In genomic region chr17:4533522-4534502, GRCh38 we compare ENCODE assay signal across 12 cellular contexts. TPM values are rescaled to one million over a fixed set of nuclear protein-coding genes. Genes with fewer than 3 reads are reported as not detected.
DNase-seq lines count a peak whose midpoint lies in the region; ATAC-seq and TF ChIP-seq lines count a peak whose summit lies in the region.
"Had no signal": no experiment of that assay in that cellular context is flagged by ENCODE, and none has a peak within 500 bp of the region (broad histone marks: within the 10 kb centered on the region; RNA-seq: fewer than 3 reads in every experiment).

No MANE protein-coding gene starts in this region.

- H3K9me3 ChIP-seq in mammary epithelial cell (replicated peaks; ENCODE audit: insufficient read depth, low read length) (no peaks in the 10 kb centered on the region), lower lobe of right lung (no peaks in the 10 kb centered on the region), upper lobe of left lung (no peaks in the 10 kb centered on the region)

- intact Hi-C loops in MCF 10A (cut with micrococcal nuclease) = no loop called here
- intact Hi-C loops in mammary epithelial cell (cut with micrococcal nuclease) = loop anchor here (2.0 kb wide), 2 partner anchors 21 to 113 kb away; partner anchors contain the start of gene MYBBP1A
- intact Hi-C loops in lower lobe of right lung (cut with DNase I) = no loop called here

- peaks cover 5% of the 10 kb centered on the region for H3K4me1 Mint-ChIP-seq in MCF 10A (ENCODE audit: insufficient read depth, unreplicated experiment)
- H3K4me1 Mint-ChIP-seq in activated naive CD8-positive, alpha-beta T cell treated with anti-CD3 and anti-CD28 coated beads for 36 hours = peaks cover 7% of the 10 kb centered on the region

- H2AFZ ChIP-seq in mammary epithelial cell (ENCODE audit: low read depth, low read length) = no peak overlapping the region

- ATAC-seq in lower lobe of right lung (peak; percentile 10 to 15), upper lobe of left lung (ENCODE audit: low FRiP score in 2 of 2) (no peak), GM18907 (IDR thresholded peaks at IDR 0.05; ENCODE audit: unreplicated experiment) (no peak), HG03108 (IDR thresholded peaks at IDR 0.05; ENCODE audit: unreplicated experiment) (no peak), GM21576 (IDR thresholded peaks at IDR 0.05; ENCODE audit: unreplicated experiment) (no peak)

- H3K27me3 ChIP-seq in mammary epithelial cell (ENCODE audit: insufficient read depth, low read length) (no peaks in the 10 kb centered on the region), lower lobe of right lung (ENCODE audit: low read depth) (no peaks in the 10 kb centered on the region), upper lobe of left lung (no peaks in the 10 kb centered on the region)

- no peaks in the 10 kb centered on the region for H4K20me1 ChIP-seq in mammary epithelial cell (ENCODE audit: insufficient read depth, low read length)

- in situ Hi-C loops in mammary epithelial cell (cut with MboI; ENCODE audit: low sequenced_read_pairs in 2 of 2) = no loop called here

- no peaks in the 10 kb centered on the region for H3K9me3 Mint-ChIP-seq in MCF 10A (ENCODE audit: unreplicated experiment)
- H3K9me3 Mint-ChIP-seq in activated naive CD8-positive, alpha-beta T cell treated with anti-CD3 and anti-CD28 coated beads for 36 hours = no peaks in the 10 kb centered on the region

- peaks cover 2% of the 10 kb centered on the region for H3K36me3 ChIP-seq in mammary epithelial cell (ENCODE audit: insufficient read depth, low read length)
- H3K36me3 ChIP-seq in lower lobe of right lung = peaks cover 27% of the 10 kb centered on the region
- peaks cover 0 to 32% (median 8%) of the 10 kb centered on the region in 4 donors for H3K36me3 ChIP-seq in upper lobe of left lung

- H3K4me3 ChIP-seq in mammary epithelial cell (replicated peaks in 1 of 3; ENCODE audit: insufficient read depth in 1 of 3, low read depth in 2 of 3, low read length in 3 of 3) (no peak overlapping the region), lower lobe of right lung (no peak overlapping the region), upper lobe of left lung (peak overlapping the region in 1 of 4 donors; percentile 6)

- H3K27ac Mint-ChIP-seq in MCF 10A (ENCODE audit: low read depth, unreplicated experiment) = no peak overlapping the region
- peak overlapping the region; percentile 52 for H3K27ac Mint-ChIP-seq in activated naive CD8-positive, alpha-beta T cell treated with anti-CD3 and anti-CD28 coated beads for 36 hours

- H3K27ac ChIP-seq in mammary epithelial cell (ENCODE audit: insufficient read depth, low read depth, low read length) = no peak overlapping the region
- H3K27ac ChIP-seq in lower lobe of right lung = peak overlapping the region; percentile 77
- peak overlapping the region; percentile 84 to 91 (median 88) for H3K27ac ChIP-seq in upper lobe of left lung

- H3K4me2 ChIP-seq in mammary epithelial cell (ENCODE audit: insufficient read depth, low read depth, low read length) = no peak overlapping the region

- BruUV-seq in MCF 10A (replicated peaks; lab: Mats Ljungman, UMichigan) = no TSS peak
- no TSS peak for BruUV-seq in mammary epithelial cell (replicated peaks; lab: Mats Ljungman, UMichigan)

- TF ChIP-seq POLR2A in upper lobe of left lung (IDR thresholded peaks at IDR 0.05) = no peak

- peaks cover 28% of the 10 kb centered on the region for H3K27me3 Mint-ChIP-seq in MCF 10A (ENCODE audit: insufficient read depth, unreplicated experiment)
- H3K27me3 Mint-ChIP-seq in activated naive CD8-positive, alpha-beta T cell treated with anti-CD3 and anti-CD28 coated beads for 36 hours = peaks cover 12% of the 10 kb centered on the region

- TF ChIP-seq CTCF in MCF 10A (IDR thresholded peaks at IDR 0.05; ENCODE audit: unreplicated experiment) = no peak
- no peak for TF ChIP-seq CTCF in mammary epithelial cell (conservative IDR thresholded peaks at IDR 0.05 in 1 of 2, IDR thresholded peaks at IDR 0.05 in 1 of 2; ENCODE audit: extremely low read depth in 1 of 2, insufficient read depth in 1 of 2, low read depth in 1 of 2, low read length in 2 of 2)
- peak; percentile 21 for TF ChIP-seq CTCF in lower lobe of right lung (IDR thresholded peaks at IDR 0.05)
- TF ChIP-seq CTCF in upper lobe of left lung (IDR thresholded peaks at IDR 0.05) = peak in 3 of 6 experiments; percentile 10 to 50 (median 20)

- dilution Hi-C loops in mammary epithelial cell (cut with HindIII; ENCODE audit: low sequenced_read_pairs) = no loop called here

- 66% methylated on average over 7 of the region's 23 CpGs for WGBS in mammary epithelial cell (ENCODE audit: low coverage, missing lambda C conversion rate)
- WGBS in upper lobe of left lung, 2 donors = 50 to 59% methylated on average over 9 to 19 of the region's 23 CpGs

- H3K4me1 ChIP-seq in mammary epithelial cell (ENCODE audit: insufficient read depth, low read length) (peaks cover 5% of the 10 kb centered on the region), lower lobe of right lung (peaks cover 90% of the 10 kb centered on the region), upper lobe of left lung (peaks cover 66 to 96% (median 94%) of the 10 kb centered on the region in 4 donors)

- H3K9ac ChIP-seq in mammary epithelial cell (ENCODE audit: insufficient read depth, low read length) = no peak overlapping the region

- no peak overlapping the region for H3K4me3 Mint-ChIP-seq in MCF 10A (ENCODE audit: unreplicated experiment)
- H3K4me3 Mint-ChIP-seq in activated naive CD8-positive, alpha-beta T cell treated with anti-CD3 and anti-CD28 coated beads for 36 hours = peak overlapping the region; percentile 41

- H3K36me3 Mint-ChIP-seq in MCF 10A (ENCODE audit: insufficient read depth, unreplicated experiment) = peaks cover 42% of the 10 kb centered on the region
- H3K36me3 Mint-ChIP-seq in activated naive CD8-positive, alpha-beta T cell treated with anti-CD3 and anti-CD28 coated beads for 36 hours = no peaks in the 10 kb centered on the region

- DNase-seq in MCF 10A (ENCODE audit: unreplicated experiment) = peak; percentile 27
- DNase-seq in mammary epithelial cell = no peak
- DNase-seq in activated naive CD8-positive, alpha-beta T cell treated with anti-CD3 and anti-CD28 coated beads for 36 hours = no peak
- DNase-seq in lower lobe of right lung = no peak
- peak in 1 of 2 donors; percentile 72 for DNase-seq in upper lobe of left lung
- DNase-seq: activated CD4-positive, alpha-beta T cell treated with anti-CD3 and anti-CD28 coated beads, Interleukin-2, amount 50 U/mL, for 1 hour; effector CD8-positive, alpha-beta T cell; NCI-H2029 had no signal

- CTCF ChIA-PET in MCF 10A (lab: Yijun Ruan, JAX) (no interaction called here), mammary epithelial cell (lab: Charles Lee; ENCODE audit: low non-redundant PET) (no interaction called here)

- TF ChIP-seq EP300 in upper lobe of left lung (IDR thresholded peaks at IDR 0.05) = no peak

- POLR2A ChIA-PET in MCF 10A (lab: Yijun Ruan, JAX) = interaction anchor here (0.6 kb wide), 1 partner anchor 348 kb away, joined by 3 read pairs; no protein-coding TSS in a partner anchor

- no peaks in the 10 kb centered on the region for H3K79me2 ChIP-seq in mammary epithelial cell (ENCODE audit: insufficient read depth, low read length)

RNA-seq across cellular contexts. Expression of gene MYBBP1A, which starts 21.4 kb away (rescaled TPM):
- total RNA-seq in MCF 10A (2022) (78.3 and 123 TPM in 2 replicates), mammary epithelial cell (100 to 1,000 TPM in 1 of 2 donors, 10 to 100 TPM in 1; 63.2 to 105 TPM), lower lobe of right lung (38.8 TPM), upper lobe of left lung (100 to 1,000 TPM in 1 of 6 donors, 10 to 100 TPM in 5; 45.2 to 151 (median 57.3) TPM)
- 44.6 TPM for polyA plus RNA-seq in mammary epithelial cell
- polyA minus RNA-seq in mammary epithelial cell = 80.4 TPM
- 100 to 1,000 TPM; 174 to 176 TPM for total RNA-seq in activated naive CD8-positive, alpha-beta T cell treated with anti-CD3 and anti-CD28 coated beads for 36 hours

RNA-seq across cellular contexts. Expression of gene GGT6, which starts 26.6 kb away (rescaled TPM):
- total RNA-seq in MCF 10A (2022) (not detected in 2 replicates), mammary epithelial cell (10 to 100 TPM in 1 of 2 donors, 1 to 10 TPM in 1; 3.1 to 13.8 TPM), lower lobe of right lung (3.7 TPM), upper lobe of left lung (10 to 100 TPM in 3 of 6 donors, 1 to 10 TPM in 3; 3.8 to 18.7 (median 9.7) TPM)
- polyA plus RNA-seq in mammary epithelial cell = 2.0 TPM
- 2.3 TPM for polyA minus RNA-seq in mammary epithelial cell
- total RNA-seq in activated naive CD8-positive, alpha-beta T cell treated with anti-CD3 and anti-CD28 coated beads for 36 hours = not detected
- total RNA-seq: myocyte had no signal

RNA-seq across cellular contexts. Expression of gene SPNS2, which starts 35.1 kb away (rescaled TPM):
- not detected in 2 replicates for total RNA-seq in MCF 10A (2022)
- under 1 TPM in 1 of 2 donors, not detected in 1; 0.67 TPM for total RNA-seq in mammary epithelial cell
- polyA plus RNA-seq in mammary epithelial cell = not detected
- 1.3 TPM for polyA minus RNA-seq in mammary epithelial cell
- under 1 TPM; 0.20 to 0.43 TPM for total RNA-seq in activated naive CD8-positive, alpha-beta T cell treated with anti-CD3 and anti-CD28 coated beads for 36 hours
- 42.0 TPM for total RNA-seq in lower lobe of right lung
- total RNA-seq in upper lobe of left lung = 10 to 100 TPM; 41.8 to 89.1 (median 55.2) TPM

RNA-seq across cellular contexts. Expression of gene SMTNL2, which starts 50.5 kb away (rescaled TPM):
- total RNA-seq in MCF 10A (2022) = not detected in 2 replicates
- not detected for total RNA-seq in mammary epithelial cell
- polyA plus RNA-seq in mammary epithelial cell = not detected
- not detected for polyA minus RNA-seq in mammary epithelial cell
- total RNA-seq in activated naive CD8-positive, alpha-beta T cell treated with anti-CD3 and anti-CD28 coated beads for 36 hours = not detected
- 6.4 TPM for total RNA-seq in lower lobe of right lung
- 1 to 10 TPM in 5 of 6 donors, under 1 TPM in 1; 0.49 to 7.3 (median 3.6) TPM for total RNA-seq in upper lobe of left lung

Comparison
In these comparisons a context has a peak if more than half of its experiments do, and no peak if none do; other contexts are left out.
1. ATAC-seq: peak in lower lobe of right lung (2 of 2); none in upper lobe of left lung (0 of 2), GM18907 (single experiment), HG03108 (single experiment) and GM21576 (single experiment).
2. RNA of gene SPNS2, which starts 35.1 kb away (total RNA-seq): 41.8 to 89.1 TPM in upper lobe of left lung and 42.0 TPM in lower lobe of right lung (single experiment); 0.67 TPM in mammary epithelial cell, 0.20 to 0.43 TPM in activated naive CD8-positive, alpha-beta T cell treated with anti-CD3 and anti-CD28 coated beads for 36 hours and not detected in MCF 10A; every median in the first group is over 10 times any median in the second.